9 cellular contexts compared by ENCODE assay signal in the genomic region with DNA sequence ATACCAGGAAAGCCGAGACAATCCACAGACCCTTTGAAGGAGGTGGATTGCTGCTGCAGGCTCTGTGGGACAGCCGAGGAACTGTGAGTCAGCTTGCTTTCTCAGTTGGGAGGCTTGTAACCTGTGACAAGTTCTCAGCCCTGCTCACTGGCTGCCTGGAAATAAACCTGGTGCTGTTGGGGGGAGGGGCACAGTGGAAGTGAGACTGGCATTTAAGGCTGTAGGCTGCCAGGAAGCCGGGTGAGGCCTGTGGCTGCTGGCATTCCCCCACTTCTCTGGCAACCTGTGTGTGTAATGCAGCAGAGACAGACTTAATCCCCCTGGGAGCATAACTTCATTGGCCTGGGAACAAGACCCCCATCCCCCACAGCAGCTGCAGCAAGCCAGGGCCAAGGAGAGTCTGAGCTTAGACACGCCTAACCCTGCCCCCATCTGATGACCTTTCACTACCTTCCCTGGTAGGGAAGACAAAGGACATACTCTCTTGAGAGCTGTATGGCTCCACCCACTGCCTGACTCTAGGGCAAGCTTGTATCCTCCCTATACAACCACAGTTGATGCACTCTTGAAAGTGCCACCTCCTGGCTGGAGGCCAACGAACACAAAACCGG.
A peak's percentile ranks its signal among the peaks of the same experiment; 100 is the strongest.
DNase-seq lines count a peak whose midpoint lies in the region; ATAC-seq, FAIRE-seq and TF ChIP-seq lines count a peak whose summit lies in the region.
"Had no signal": no experiment of that assay in that cellular context is flagged by ENCODE, and none has a peak within 500 bp of the region (broad histone marks: within the 10 kb centered on the region; RNA-seq: fewer than 3 reads in every experiment).

No MANE protein-coding gene starts in this region.

- TF ChIP-seq CTCF in A673 (conservative IDR thresholded peaks at IDR 0.05; ENCODE audit: low read depth, low read length), result no peak
- TF ChIP-seq CTCF in brain microvascular endothelial cell (IDR thresholded peaks at IDR 0.05; ENCODE audit: low read depth, low read length, missing control alignments), result no peak
- TF ChIP-seq CTCF in D721Med (IDR thresholded peaks at IDR 0.05; ENCODE audit: insufficient read depth, missing control alignments), result no peak

- DNase-seq in A673 (ENCODE audit: low spot score) (peak; percentile 19), brain microvascular endothelial cell (peak; percentile 54), NCI-H524 (lab: John Stamatoyannopoulos, UW) (no peak), HuH-7.5 (ENCODE audit: low spot score) (no peak), D721Med (ENCODE audit: insufficient read length, low spot score) (no peak), GDM1 (lab: John Stamatoyannopoulos, UW) (no peak)
- DNase-seq: GF-D8 had no signal

- ATAC-seq in GM19324 (IDR thresholded peaks at IDR 0.05; ENCODE audit: low FRiP score, unreplicated experiment) (peak; percentile 59), HG03558 (IDR thresholded peaks at IDR 0.05; ENCODE audit: extremely low read depth, unreplicated experiment) (peak; percentile 77)

- no peaks in the 10 kb centered on the region for H3K4me1 ChIP-seq in A673 (ENCODE audit: insufficient read depth, low read length, poor library complexity, severe bottlenecking)

- no peaks in the 10 kb centered on the region for H3K27me3 ChIP-seq in A673 (replicated peaks; ENCODE audit: insufficient read depth, low read depth, low read length, poor library complexity)
- H3K27me3 ChIP-seq in brain microvascular endothelial cell (replicated peaks), result no peaks in the 10 kb centered on the region

- CTCF ChIA-PET in A673 (lab: Charles Lee), result no interaction called here

- no peak overlapping the region for H3K4me3 ChIP-seq in A673 (ENCODE audit: low read depth, low read length, poor library complexity, severe bottlenecking)
- H3K4me3 ChIP-seq in brain microvascular endothelial cell (ENCODE audit: low read depth, low read length), result no peak overlapping the region

- H3K27ac ChIP-seq in A673 (ENCODE audit: low read depth, low read length, poor library complexity, severe bottlenecking) (no peak overlapping the region), brain microvascular endothelial cell (no peak overlapping the region)

- POLR2A ChIA-PET in A673 (lab: Charles Lee; ENCODE audit: low non-redundant PET), result no interaction called here

- no peaks in the 10 kb centered on the region for H3K36me3 ChIP-seq in A673 (ENCODE audit: insufficient read depth, low read length, poor library complexity, severe bottlenecking)
- no peaks in the 10 kb centered on the region for H3K36me3 ChIP-seq in brain microvascular endothelial cell (replicated peaks)

- no peaks in the 10 kb centered on the region for H3K9me3 ChIP-seq in A673 (ENCODE audit: low read depth, low read length, poor library complexity, severe bottlenecking)

- in situ Hi-C loops in brain microvascular endothelial cell (cut with HindIII; ENCODE audit: low pct_ligation_motif_present, low sequenced_read_pairs), result no loop called here

- BruUV-seq in A673 (replicated peaks; lab: Mats Ljungman, UMichigan), result no TSS peak

- FAIRE-seq in D721Med (lab: Jason Lieb, UNC), result no peak

- intact Hi-C loops in A673 (cut with micrococcal nuclease; ENCODE audit: unreplicated experiment), result no loop called here

Comparison
In these comparisons a context has a peak if more than half of its experiments do, and no peak if none do; other contexts are left out.
1. DNase-seq: peak in A673 (single experiment) and brain microvascular endothelial cell (single experiment); none in NCI-H524 (0 of 2), HuH-7.5 (single experiment), D721Med (single experiment) and GDM1 (single experiment).